In the genomic region with DNA sequence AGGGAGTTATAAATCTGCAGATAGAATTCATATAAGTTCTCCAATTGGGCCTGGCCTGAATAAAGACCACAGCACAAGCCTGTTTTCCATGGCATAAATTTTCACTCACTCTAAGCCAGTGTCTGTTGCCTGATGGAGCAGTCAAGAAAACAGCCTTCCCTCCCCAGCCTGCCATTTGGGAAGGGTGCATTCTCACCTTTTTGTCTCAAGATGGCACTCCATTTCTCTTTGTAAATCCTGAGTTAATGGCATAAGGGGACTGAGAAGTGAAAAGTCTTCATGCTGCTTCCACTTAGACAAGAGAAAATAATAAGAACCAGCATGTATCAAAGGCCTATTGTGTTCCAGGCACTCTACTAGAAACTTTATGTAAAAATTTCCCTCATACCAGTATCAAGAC, we compare ENCODE assay signal across 1 cellular context.
TF ChIP-seq lines count a peak whose summit lies in the region.

No MANE protein-coding gene starts in this region.

TF ChIP-seq in HCT116, 20 proteins besides CTCF, POLR2A, EP300 and RAD21 (continued from another document):
- TF ChIP-seq FOSL1 (IDR thresholded peaks at IDR 0.05; ENCODE audit: low read depth) = no peak
- no peak for TF ChIP-seq SRF (IDR thresholded peaks at IDR 0.05; ENCODE audit: low read depth)
- no peak for TF ChIP-seq ZNF274 (IDR thresholded peaks at IDR 0.05; ENCODE audit: low read depth, low read length)
- TF ChIP-seq EZH2phosphoT487 (IDR thresholded peaks at IDR 0.05; ENCODE audit: borderline replicate concordance) = no peak
- TF ChIP-seq CBX3 (IDR thresholded peaks at IDR 0.05; ENCODE audit: low read depth) = no peak
- no peak for TF ChIP-seq ZFX (IDR thresholded peaks at IDR 0.05)
- TF ChIP-seq POLR2AphosphoS5 (IDR thresholded peaks at IDR 0.05; ENCODE audit: low read depth, low read length) = no peak
- TF ChIP-seq EGR1 (IDR thresholded peaks at IDR 0.05; ENCODE audit: low read depth) = no peak
- TF ChIP-seq CEBPB (IDR thresholded peaks at IDR 0.05; ENCODE audit: low read depth) = no peak
- TF ChIP-seq TCF7L2 (IDR thresholded peaks at IDR 0.05; ENCODE audit: borderline replicate concordance, extremely low read depth, insufficient read depth, insufficient read length) = no peak
- no peak for TF ChIP-seq ELF1 (IDR thresholded peaks at IDR 0.05; ENCODE audit: borderline replicate concordance, low read depth)
- TF ChIP-seq EZH2 (IDR thresholded peaks at IDR 0.05) = no peak
- TF ChIP-seq YY1 (IDR thresholded peaks at IDR 0.05; ENCODE audit: extremely low read depth, insufficient replicate concordance, low read depth, low read length) = no peak
- no peak for TF ChIP-seq SP1 (IDR thresholded peaks at IDR 0.05; ENCODE audit: low read depth)
